Comparison of ENCODE assay signal across 1 cellular context in the genomic region with DNA sequence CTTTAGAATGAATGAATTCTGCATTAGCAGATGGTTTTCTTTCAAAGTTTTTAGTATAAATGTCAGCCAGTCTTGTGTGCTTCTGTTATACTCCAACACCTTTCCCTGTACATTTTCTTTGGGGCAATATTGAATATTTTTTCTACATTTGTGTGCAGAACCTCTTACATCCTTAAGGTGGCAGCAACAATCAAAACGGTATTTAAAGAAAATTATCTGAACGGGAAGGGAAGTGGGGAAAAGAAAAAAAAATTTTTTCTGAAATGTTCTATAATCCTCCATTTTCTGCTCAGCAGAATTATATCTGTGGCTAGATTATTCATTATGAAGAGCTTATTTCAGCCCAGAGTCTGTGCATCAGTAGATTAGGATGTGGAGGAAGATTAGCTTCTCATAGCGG.
TF ChIP-seq lines count a peak whose summit lies in the region.

No MANE protein-coding gene starts in this region.

TF ChIP-seq in GM12878, 131 proteins besides CTCF, POLR2A, EP300 and RAD21 (continued from another document):
- TF ChIP-seq, protein P1, sequence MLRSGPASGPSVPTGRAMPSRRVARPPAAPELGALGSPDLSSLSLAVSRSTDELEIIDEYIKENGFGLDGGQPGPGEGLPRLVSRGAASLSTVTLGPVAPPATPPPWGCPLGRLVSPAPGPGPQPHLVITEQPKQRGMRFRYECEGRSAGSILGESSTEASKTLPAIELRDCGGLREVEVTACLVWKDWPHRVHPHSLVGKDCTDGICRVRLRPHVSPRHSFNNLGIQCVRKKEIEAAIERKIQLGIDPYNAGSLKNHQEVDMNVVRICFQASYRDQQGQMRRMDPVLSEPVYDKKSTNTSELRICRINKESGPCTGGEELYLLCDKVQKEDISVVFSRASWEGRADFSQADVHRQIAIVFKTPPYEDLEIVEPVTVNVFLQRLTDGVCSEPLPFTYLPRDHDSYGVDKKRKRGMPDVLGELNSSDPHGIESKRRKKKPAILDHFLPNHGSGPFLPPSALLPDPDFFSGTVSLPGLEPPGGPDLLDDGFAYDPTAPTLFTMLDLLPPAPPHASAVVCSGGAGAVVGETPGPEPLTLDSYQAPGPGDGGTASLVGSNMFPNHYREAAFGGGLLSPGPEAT (IDR thresholded peaks at IDR 0.05; ENCODE audit: low read depth): no peak
- TF ChIP-seq NBN (IDR thresholded peaks at IDR 0.05): no peak
- no peak for TF ChIP-seq ZZZ3 (IDR thresholded peaks at IDR 0.05; ENCODE audit: control insufficient read depth, insufficient read length, low read depth)
- TF ChIP-seq FOXK2 (IDR thresholded peaks at IDR 0.05): no peak
- TF ChIP-seq ESRRA (IDR thresholded peaks at IDR 0.05; ENCODE audit: low read length): no peak
- no peak for TF ChIP-seq SMARCA5 (IDR thresholded peaks at IDR 0.05)
- no peak for TF ChIP-seq YY1 (IDR thresholded peaks at IDR 0.05; ENCODE audit: low read depth, low read length)
